7 cellular contexts compared by ENCODE assay signal in the genomic region with DNA sequence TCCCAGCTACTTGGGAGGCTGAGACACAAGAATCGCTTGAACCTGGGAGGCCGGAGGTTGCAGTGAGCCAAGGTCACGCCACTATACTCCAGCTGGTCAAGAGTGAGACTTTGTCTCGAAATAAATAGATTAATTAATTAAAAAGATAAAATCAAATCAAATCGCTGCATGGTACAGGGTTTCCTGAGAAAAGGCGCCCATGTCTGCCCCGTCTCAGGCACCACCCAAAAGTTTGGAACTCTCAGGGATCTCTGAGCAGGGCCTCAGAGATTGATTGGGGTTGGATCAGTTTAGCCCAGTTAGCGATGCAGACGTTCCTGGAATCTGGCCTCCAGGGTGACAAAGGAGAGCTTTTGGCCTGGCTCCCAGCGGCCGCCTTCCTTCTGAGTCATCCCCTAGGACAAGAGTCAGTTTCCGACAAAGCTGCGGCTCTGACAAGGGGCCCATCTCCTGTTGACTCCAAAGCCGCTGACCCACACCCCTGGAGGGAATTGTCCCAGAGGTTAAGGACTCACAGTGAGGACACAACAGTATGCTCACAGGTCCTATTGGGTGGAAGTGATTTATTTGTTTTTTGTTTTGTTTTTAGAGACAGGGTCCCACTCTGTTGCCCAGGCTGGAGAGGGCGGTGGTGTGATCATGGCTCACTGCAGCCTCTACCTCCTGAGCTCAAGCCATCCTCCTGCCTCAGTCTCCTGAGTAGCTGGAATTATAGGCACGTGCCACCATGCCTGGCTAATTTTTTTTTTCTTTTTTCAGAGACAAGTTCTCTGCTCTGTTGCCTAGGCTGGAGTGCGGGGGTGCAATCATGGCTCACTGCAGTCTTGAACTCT. TPM values are rescaled to one million over a fixed set of nuclear protein-coding genes. Genes with fewer than 3 reads are reported as not detected.
DNase-seq lines count a peak whose midpoint lies in the region; TF ChIP-seq lines count a peak whose summit lies in the region.
"Had no signal": no experiment of that assay in that cellular context is flagged by ENCODE, and none has a peak within 500 bp of the region (broad histone marks: within the 10 kb centered on the region; RNA-seq: fewer than 3 reads in every experiment).

No MANE protein-coding gene starts in this region.

- no peaks in the 10 kb centered on the region for H3K9me3 ChIP-seq in sigmoid colon

- H3K4me3 ChIP-seq in epithelial cell of esophagus (ENCODE audit: low read length) (no peak overlapping the region), sigmoid colon (no peak overlapping the region)

- H3K36me3 Mint-ChIP-seq in IgD-negative memory B cell (peaks cover 8% of the 10 kb centered on the region), immature natural killer cell (peaks cover 0 to 9% (median 3%) of the 10 kb centered on the region in 3 donors)

- WGBS in sigmoid colon, 2 donors, result 86 to 87% methylated on average over 17 of the region's 17 CpGs

- no peak for TF ChIP-seq POLR2A in sigmoid colon (IDR thresholded peaks at IDR 0.05)

- peak overlapping the region in 1 of 4 donors; percentile 41 for H3K27ac ChIP-seq in sigmoid colon

- peak; percentile 7 for TF ChIP-seq CTCF in epithelial cell of esophagus (IDR thresholded peaks at IDR 0.05; ENCODE audit: insufficient read depth, low read depth, low read length, missing control alignments)
- TF ChIP-seq CTCF in sigmoid colon (IDR thresholded peaks at IDR 0.05), result no peak

- H3K27me3 ChIP-seq in sigmoid colon, result no peaks in the 10 kb centered on the region

- peak overlapping the region; percentile 6 to 89 (median 16) for H3K27ac Mint-ChIP-seq in IgD-negative memory B cell
- H3K27ac Mint-ChIP-seq in immature natural killer cell, result no peak overlapping the region
- H3K27ac Mint-ChIP-seq: activated CD8-positive, alpha-beta T cell treated with anti-CD3 and anti-CD28 coated beads, Interleukin-2, amount 10 ng/mL, durations not matched to agents 7 days and 5 days had no signal

- H3K27me3 Mint-ChIP-seq in IgD-negative memory B cell, result peaks cover 2% of the 10 kb centered on the region
- H3K27me3 Mint-ChIP-seq in immature natural killer cell (ENCODE audit: low read depth in 3 of 3), result peaks cover 0 to 3% (median 0%) of the 10 kb centered on the region in 3 donors

- H3K36me3 ChIP-seq in sigmoid colon, result peaks cover 0 to 5% (median 0%) of the 10 kb centered on the region in 4 donors

- H3K9me3 Mint-ChIP-seq in IgD-negative memory B cell, result no peaks in the 10 kb centered on the region
- no peaks in the 10 kb centered on the region for H3K9me3 Mint-ChIP-seq in immature natural killer cell

- intact Hi-C loops in sigmoid colon (cut with DNase I), result no loop called here

- H3K4me3 Mint-ChIP-seq in IgD-negative memory B cell (peak overlapping the region in 1 of 4 donors; percentile 49), immature natural killer cell (no peak overlapping the region)
- H3K4me3 Mint-ChIP-seq: activated CD8-positive, alpha-beta T cell treated with anti-CD3 and anti-CD28 coated beads, Interleukin-2, amount 10 ng/mL, durations not matched to agents 7 days and 5 days had no signal

- DNase-seq in epithelial cell of esophagus (ENCODE audit: low read depth) (peak; percentile 82), sigmoid colon (peak; percentile 80), immature natural killer cell (no peak), NCI-H1436 treated with DMSO at 0.1 percent for 48 hours (lab: John Stamatoyannopoulos, UW) (no peak), cerebellar nuclear complex (lab: John Stamatoyannopoulos, UW) (no peak)
- DNase-seq: activated CD8-positive, alpha-beta T cell treated with anti-CD3 and anti-CD28 coated beads, Interleukin-2, amount 10 ng/mL, durations not matched to agents 7 days and 5 days had no signal

- H3K4me1 ChIP-seq in sigmoid colon, result peaks cover 0 to 7% (median 0%) of the 10 kb centered on the region in 4 donors

- TF ChIP-seq EP300 in sigmoid colon (IDR thresholded peaks at IDR 0.05), result no peak

- peaks cover 17 to 30% (median 29%) of the 10 kb centered on the region in 3 donors for H3K4me1 Mint-ChIP-seq in IgD-negative memory B cell
- peaks cover 32 to 34% of the 10 kb centered on the region in 2 donors for H3K4me1 Mint-ChIP-seq in immature natural killer cell

RNA-seq across cellular contexts. Expression of gene ORAI2, which starts 6.8 kb away (rescaled TPM):
- polyA plus RNA-seq in IgD-negative memory B cell, result 290 TPM
- total RNA-seq in sigmoid colon, result 10 to 100 TPM in 2 of 4 donors, 1 to 10 TPM in 2; 6.4 to 15.8 (median 11.1) TPM
- 10 to 100 TPM in 1 of 3 donors, 1 to 10 TPM in 2; 1.4 to 38.7 (median 3.6) TPM for polyA plus RNA-seq in sigmoid colon
- polyA plus RNA-seq in immature natural killer cell, result 100 to 1,000 TPM in 1 of 3 donors, 10 to 100 TPM in 2; 73.5 to 125 (median 80.6) TPM

RNA-seq across cellular contexts. Expression of gene ALKBH4, which starts 24.5 kb away (rescaled TPM):
- polyA plus RNA-seq in IgD-negative memory B cell, result 18.1 TPM
- total RNA-seq in sigmoid colon, result 10 to 100 TPM in 3 of 4 donors, 1 to 10 TPM in 1; 8.0 to 26.7 (median 15.5) TPM
- 10 to 100 TPM in 2 of 3 donors, 1 to 10 TPM in 1; 9.2 to 10.2 (median 10.2) TPM for polyA plus RNA-seq in sigmoid colon
- 10 to 100 TPM; 16.2 to 25.8 (median 18.5) TPM for polyA plus RNA-seq in immature natural killer cell

RNA-seq across cellular contexts. Expression of gene LRWD1, which starts 24.6 kb away (rescaled TPM):
- 13.4 TPM for polyA plus RNA-seq in IgD-negative memory B cell
- total RNA-seq in sigmoid colon, result 10 to 100 TPM in 1 of 4 donors, 1 to 10 TPM in 3; 7.2 to 19.4 (median 8.8) TPM
- polyA plus RNA-seq in sigmoid colon, result 10 to 100 TPM; 13.4 to 18.8 (median 16.2) TPM
- polyA plus RNA-seq in immature natural killer cell, result 10 to 100 TPM; 13.5 to 22.8 (median 21.5) TPM

RNA-seq across cellular contexts. Expression of gene POLR2J, which starts 38.5 kb away (rescaled TPM):
- 111 TPM for polyA plus RNA-seq in IgD-negative memory B cell
- 10 to 100 TPM in 3 of 4 donors, 1 to 10 TPM in 1; 9.9 to 29.3 (median 20.5) TPM for total RNA-seq in sigmoid colon
- polyA plus RNA-seq in sigmoid colon, result 100 to 1,000 TPM in 2 of 3 donors, 10 to 100 TPM in 1; 75.1 to 190 (median 166) TPM
- 100 to 1,000 TPM; 103 to 115 (median 115) TPM for polyA plus RNA-seq in immature natural killer cell

RNA-seq across cellular contexts. Expression of gene PRKRIP1, which starts 44.0 kb away (rescaled TPM):
- polyA plus RNA-seq in IgD-negative memory B cell (35.1 TPM), sigmoid colon (10 to 100 TPM in 2 of 3 donors, 1 to 10 TPM in 1; 9.0 to 24.1 (median 12.6) TPM), immature natural killer cell (10 to 100 TPM; 13.2 to 20.2 (median 17.2) TPM)
- 10 to 100 TPM; 19.9 to 29.9 (median 25.9) TPM for total RNA-seq in sigmoid colon

Comparison
In these comparisons a context has a peak if more than half of its experiments do, and no peak if none do; other contexts are left out.
1. H3K27ac Mint-ChIP-seq: peak in IgD-negative memory B cell (3 of 3); none in immature natural killer cell (0 of 6).
2. DNase-seq: peak in epithelial cell of esophagus (single experiment) and sigmoid colon (single experiment); none in immature natural killer cell (0 of 3), NCI-H1436 treated with DMSO at 0.1 percent for 48 hours (single experiment) and cerebellar nuclear complex (0 of 2).